In the genomic region with DNA sequence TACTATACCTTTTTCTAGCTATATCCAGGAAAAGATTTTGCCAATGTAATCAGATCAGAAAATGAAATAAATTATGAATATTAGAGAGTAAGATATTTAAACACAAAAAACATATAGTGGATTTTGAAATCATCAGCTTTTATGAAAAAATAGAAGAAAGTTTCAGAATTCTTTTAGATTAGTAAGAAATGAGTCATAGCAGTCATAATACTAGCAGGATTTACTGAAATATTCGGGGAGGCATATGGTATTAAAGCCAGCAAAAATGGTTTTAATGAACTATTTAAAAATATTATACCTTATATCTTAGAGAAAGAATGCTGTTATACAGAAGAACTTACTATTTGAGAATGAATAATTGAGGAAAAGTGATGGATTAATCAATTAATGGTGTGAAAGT, we compare ENCODE assay signal across 24 cellular contexts.
"Had no signal": no experiment of that assay in that cellular context is flagged by ENCODE, and none has a peak within 500 bp of the region (broad histone marks: within the 10 kb centered on the region; RNA-seq: fewer than 3 reads in every experiment).

No MANE protein-coding gene starts in this region.

- H3K9me3 ChIP-seq: ascending aorta, esophagus squamous epithelium, ovary, psoas muscle, uterus had no signal

- H3K4me1 ChIP-seq: ascending aorta, esophagus squamous epithelium, heart right ventricle, psoas muscle, stomach, uterus had no signal

- H3K4me1 Mint-ChIP-seq: activated CD4-positive, alpha-beta T cell treated with anti-CD3 and anti-CD28 coated beads, Interleukin-2, amount 10 ng/mL, durations not matched to agents 24 days and 14 days; activated naive CD4-positive, alpha-beta T cell treated with anti-CD3 and anti-CD28 coated beads, Interleukin-2, amount 50 U/mL, for 24 hours; memory B cell; stimulated activated memory B cell treated with anti-CD40 and anti-IgM and Interleukin-4, amounts not matched to agents 10 μg/mL and 1 μg/mL and 100 μg/mL, for 72 hours had no signal

- H3K4me3 ChIP-seq: ascending aorta, esophagus squamous epithelium, heart right ventricle, ovary, psoas muscle, skin epidermis, stomach, uterus had no signal

- H3K9me3 Mint-ChIP-seq: activated CD4-positive, alpha-beta T cell treated with anti-CD3 and anti-CD28 coated beads, Interleukin-2, amount 10 ng/mL, durations not matched to agents 24 days and 14 days; activated T-helper 1 cell treated with anti-CD3 and anti-CD28 coated beads, Interleukin-12 subunit alpha, Interleukin-12 subunit beta, Interleukin-2, Interleukin-4 antibody, amounts not matched to agents 30 ng/mL and 10 ng/mL and 1 ng/mL, durations not matched to agents 14 hours and 24 hours and 36 hours had no signal

- H3K27ac Mint-ChIP-seq: activated CD4-positive, alpha-beta T cell treated with anti-CD3 and anti-CD28 coated beads, Interleukin-2, amount 10 ng/mL, durations not matched to agents 24 days and 14 days; activated CD8-positive, alpha-beta T cell treated with anti-CD3 and anti-CD28 coated beads, Interleukin-2, amount 10 ng/mL, durations not matched to agents 7 days and 5 days; activated naive CD4-positive, alpha-beta T cell treated with anti-CD3 and anti-CD28 coated beads, Interleukin-2, amount 50 U/mL, for 24 hours; activated T-helper 1 cell treated with anti-CD3 and anti-CD28 coated beads, Interleukin-12 subunit alpha, Interleukin-12 subunit beta, Interleukin-2, Interleukin-4 antibody, amounts not matched to agents 30 ng/mL and 10 ng/mL and 1 ng/mL, durations not matched to agents 14 hours and 24 hours and 36 hours; memory B cell; natural killer cell treated with Interleukin-12 subunit alpha and Interleukin-12 subunit beta and Interleukin-15 and Interleukin-18, amount 100 ng/mL, for 72 hours; stimulated activated memory B cell treated with anti-CD40 and anti-IgM and Interleukin-4, amounts not matched to agents 10 μg/mL and 1 μg/mL and 100 μg/mL, for 72 hours; T-helper 2 cell treated with Interferon-gamma antibody and Interleukin-4, amounts not matched to agents 5 μg/mL and 100 μg/mL, for 36 hours had no signal

- H3K36me3 ChIP-seq: ascending aorta, brain microvascular endothelial cell, esophagus squamous epithelium, heart right ventricle, ovary, stomach, uterus had no signal

- H3K27ac ChIP-seq: ascending aorta, brain microvascular endothelial cell, esophagus squamous epithelium, heart right ventricle, ovary, psoas muscle, skin epidermis, stomach, uterus, VCaP had no signal

- H3K27me3 Mint-ChIP-seq: activated CD4-positive, alpha-beta T cell treated with anti-CD3 and anti-CD28 coated beads, Interleukin-2, amount 10 ng/mL, durations not matched to agents 24 days and 14 days; activated naive CD4-positive, alpha-beta T cell treated with anti-CD3 and anti-CD28 coated beads, Interleukin-2, amount 50 U/mL, for 24 hours; memory B cell; natural killer cell treated with Interleukin-12 subunit alpha and Interleukin-12 subunit beta and Interleukin-15 and Interleukin-18, amount 100 ng/mL, for 72 hours; stimulated activated memory B cell treated with anti-CD40 and anti-IgM and Interleukin-4, amounts not matched to agents 10 μg/mL and 1 μg/mL and 100 μg/mL, for 72 hours had no signal

- ATAC-seq: activated CD4-positive, CD25-positive, alpha-beta regulatory T cell treated with anti-CD3 and anti-CD28 coated beads, Interleukin-2, amount 50 U/mL, for 24 hours; activated CD8-positive, alpha-beta T cell treated with anti-CD3 and anti-CD28 coated beads, Interleukin-2, amount 10 ng/mL, durations not matched to agents 7 days and 5 days; heart right ventricle; left colon; natural killer cell treated with Interleukin-12 subunit alpha and Interleukin-12 subunit beta and Interleukin-15 and Interleukin-18, amount 100 ng/mL, for 72 hours; psoas muscle; right cardiac atrium; stimulated activated memory B cell treated with anti-CD40 and anti-IgM and Interleukin-4, amounts not matched to agents 10 μg/mL and 1 μg/mL and 100 μg/mL, for 72 hours had no signal

- DNase-seq: activated CD4-positive, alpha-beta T cell treated with anti-CD3 and anti-CD28 coated beads, Interleukin-2, amount 10 ng/mL, durations not matched to agents 24 days and 14 days; activated CD8-positive, alpha-beta T cell treated with anti-CD3 and anti-CD28 coated beads, Interleukin-2, amount 10 ng/mL, durations not matched to agents 7 days and 5 days; activated gamma-delta T cell treated with Interleukin-2 at 50 U/mL for 16 hours; brain microvascular endothelial cell; caudate nucleus; esophagus squamous epithelium; heart right ventricle; left colon; ovary; psoas muscle; right cardiac atrium; stimulated activated CD4-positive, alpha-beta T cell treated with anti-CD3 and anti-CD28 coated beads, Interleukin-2, amount 100 ng/mL, for 24 hours; stomach; uterus had no signal

- H3K4me3 Mint-ChIP-seq: activated CD4-positive, alpha-beta T cell treated with anti-CD3 and anti-CD28 coated beads, Interleukin-2, amount 10 ng/mL, durations not matched to agents 24 days and 14 days; activated CD8-positive, alpha-beta T cell treated with anti-CD3 and anti-CD28 coated beads, Interleukin-2, amount 10 ng/mL, durations not matched to agents 7 days and 5 days; activated naive CD4-positive, alpha-beta T cell treated with anti-CD3 and anti-CD28 coated beads, Interleukin-2, amount 50 U/mL, for 24 hours; activated T-helper 1 cell treated with anti-CD3 and anti-CD28 coated beads, Interleukin-12 subunit alpha, Interleukin-12 subunit beta, Interleukin-2, Interleukin-4 antibody, amounts not matched to agents 30 ng/mL and 10 ng/mL and 1 ng/mL, durations not matched to agents 14 hours and 24 hours and 36 hours; memory B cell; natural killer cell treated with Interleukin-12 subunit alpha and Interleukin-12 subunit beta and Interleukin-15 and Interleukin-18, amount 100 ng/mL, for 72 hours; stimulated activated memory B cell treated with anti-CD40 and anti-IgM and Interleukin-4, amounts not matched to agents 10 μg/mL and 1 μg/mL and 100 μg/mL, for 72 hours; T-helper 2 cell treated with Interferon-gamma antibody and Interleukin-4, amounts not matched to agents 5 μg/mL and 100 μg/mL, for 36 hours had no signal

- H3K36me3 Mint-ChIP-seq: activated naive CD4-positive, alpha-beta T cell treated with anti-CD3 and anti-CD28 coated beads, Interleukin-2, amount 50 U/mL, for 24 hours; memory B cell; natural killer cell treated with Interleukin-12 subunit alpha and Interleukin-12 subunit beta and Interleukin-15 and Interleukin-18, amount 100 ng/mL, for 72 hours; stimulated activated memory B cell treated with anti-CD40 and anti-IgM and Interleukin-4, amounts not matched to agents 10 μg/mL and 1 μg/mL and 100 μg/mL, for 72 hours had no signal

- H3K27me3 ChIP-seq: ascending aorta, brain microvascular endothelial cell, esophagus squamous epithelium, heart right ventricle, ovary, stomach, uterus had no signal
